In genomic region chr3:4497005-4497692, GRCh38 we compare ENCODE assay signal across 17 cellular contexts. TPM values are rescaled to one million over a fixed set of nuclear protein-coding genes. Genes with fewer than 3 reads are reported as not detected.
A peak's percentile ranks its signal among the peaks of the same experiment; 100 is the strongest.
DNase-seq lines count a peak whose midpoint lies in the region; ATAC-seq and TF ChIP-seq lines count a peak whose summit lies in the region.
"Had no signal": no experiment of that assay in that cellular context is flagged by ENCODE, and none has a peak within 500 bp of the region (broad histone marks: within the 10 kb centered on the region; RNA-seq: fewer than 3 reads in every experiment).

No MANE protein-coding gene starts in this region.

- no peak for TF ChIP-seq CTCF in CD4-positive, alpha-beta T cell (IDR thresholded peaks at IDR 0.05)
- TF ChIP-seq CTCF in BE2C (IDR thresholded peaks at IDR 0.05; ENCODE audit: low read depth, low read length): no peak

- H3K4me1 Mint-ChIP-seq in CD4-positive, alpha-beta T cell (ENCODE audit: low read depth): peaks cover 46% of the 10 kb centered on the region
- peaks cover 45 to 54% (median 53%) of the 10 kb centered on the region in 3 donors for H3K4me1 Mint-ChIP-seq in IgD-negative memory B cell
- peaks cover 26% of the 10 kb centered on the region for H3K4me1 Mint-ChIP-seq in activated naive CD8-positive, alpha-beta T cell treated with anti-CD3 and anti-CD28 coated beads, Interleukin-2, amount 10 ng/mL, durations not matched to agents 7 days and 5 days
- peaks cover 34 to 46% (median 41%) of the 10 kb centered on the region in 7 donors for H3K4me1 Mint-ChIP-seq in naive thymus-derived CD4-positive, alpha-beta T cell

- CTCF ChIA-PET in CD4-positive, alpha-beta T cell (lab: Charles Lee): no interaction called here
- CTCF ChIA-PET in naive thymus-derived CD4-positive, alpha-beta T cell (lab: Charles Lee): interaction anchor here (0.6 to 1.1 kb wide), 2 partner anchors 22 to 201 kb away, joined by 3 to 5 read pairs; no protein-coding TSS in a partner anchor

- no peaks in the 10 kb centered on the region for H3K9me3 ChIP-seq in CD4-positive, alpha-beta T cell (ENCODE audit: control insufficient read depth, low read length)
- H3K9me3 ChIP-seq in naive thymus-derived CD4-positive, alpha-beta T cell (ENCODE audit: control insufficient read depth in 2 of 3, low read length in 3 of 3): no peaks in the 10 kb centered on the region
- H3K9me3 ChIP-seq in BE2C: no peaks in the 10 kb centered on the region
- H3K9me3 ChIP-seq: SJSA1 had no signal

- peaks cover 37% of the 10 kb centered on the region for H3K36me3 Mint-ChIP-seq in CD4-positive, alpha-beta T cell (ENCODE audit: low read depth)
- peaks cover 7% of the 10 kb centered on the region for H3K36me3 Mint-ChIP-seq in IgD-negative memory B cell
- peaks cover 18% of the 10 kb centered on the region for H3K36me3 Mint-ChIP-seq in activated naive CD8-positive, alpha-beta T cell treated with anti-CD3 and anti-CD28 coated beads, Interleukin-2, amount 10 ng/mL, durations not matched to agents 7 days and 5 days
- H3K36me3 Mint-ChIP-seq in naive thymus-derived CD4-positive, alpha-beta T cell: peaks cover 0 to 16% (median 10%) of the 10 kb centered on the region in 5 donors

- peak overlapping the region; percentile 88 for H3K27ac Mint-ChIP-seq in CD4-positive, alpha-beta T cell
- peak overlapping the region in 1 of 3 donors; percentile 2 for H3K27ac Mint-ChIP-seq in IgD-negative memory B cell
- no peak overlapping the region for H3K27ac Mint-ChIP-seq in activated naive CD8-positive, alpha-beta T cell treated with anti-CD3 and anti-CD28 coated beads, Interleukin-2, amount 10 ng/mL, durations not matched to agents 7 days and 5 days
- H3K27ac Mint-ChIP-seq in naive thymus-derived CD4-positive, alpha-beta T cell: peak overlapping the region in 5 of 9 donors; percentile 40 to 90 (median 57)
- H3K27ac Mint-ChIP-seq: GM23338 had no signal

- POLR2A ChIA-PET in CD4-positive, alpha-beta T cell (lab: Charles Lee): interaction anchor here (6.0 kb wide), 1 partner anchor 20 kb away, joined by 127 read pairs; no protein-coding TSS in a partner anchor
- POLR2A ChIA-PET in activated naive CD8-positive, alpha-beta T cell treated with anti-CD3 and anti-CD28 coated beads, Interleukin-2, amount 10 ng/mL, durations not matched to agents 7 days and 5 days (lab: Charles Lee): no interaction called here
- POLR2A ChIA-PET in naive thymus-derived CD4-positive, alpha-beta T cell (lab: Charles Lee): interaction anchor here (5.0 kb wide), 1 partner anchor 8 kb away, joined by 96 read pairs; no protein-coding TSS in a partner anchor

- H3K9me3 Mint-ChIP-seq in CD4-positive, alpha-beta T cell: no peaks in the 10 kb centered on the region
- no peaks in the 10 kb centered on the region for H3K9me3 Mint-ChIP-seq in IgD-negative memory B cell
- H3K9me3 Mint-ChIP-seq in activated naive CD8-positive, alpha-beta T cell treated with anti-CD3 and anti-CD28 coated beads, Interleukin-2, amount 10 ng/mL, durations not matched to agents 7 days and 5 days: no peaks in the 10 kb centered on the region
- H3K9me3 Mint-ChIP-seq in naive thymus-derived CD4-positive, alpha-beta T cell: no peaks in the 10 kb centered on the region
- H3K9me3 Mint-ChIP-seq: GM23338 had no signal

- no peaks in the 10 kb centered on the region for H3K27me3 Mint-ChIP-seq in CD4-positive, alpha-beta T cell
- H3K27me3 Mint-ChIP-seq in IgD-negative memory B cell: no peaks in the 10 kb centered on the region
- peaks cover 3% of the 10 kb centered on the region for H3K27me3 Mint-ChIP-seq in activated naive CD8-positive, alpha-beta T cell treated with anti-CD3 and anti-CD28 coated beads, Interleukin-2, amount 10 ng/mL, durations not matched to agents 7 days and 5 days
- peaks cover 0 to 4% (median 0%) of the 10 kb centered on the region in 5 donors for H3K27me3 Mint-ChIP-seq in naive thymus-derived CD4-positive, alpha-beta T cell

- no peak overlapping the region for H3K4me3 ChIP-seq in naive thymus-derived CD4-positive, alpha-beta T cell (ENCODE audit: low read length)
- H3K4me3 ChIP-seq in BE2C (ENCODE audit: low read depth, low read length): no peak overlapping the region
- H3K4me3 ChIP-seq: GM23338, PC-9, SJSA1 had no signal

- ATAC-seq in CD4-positive, alpha-beta T cell (ENCODE audit: poor library complexity): no peak
- ATAC-seq in activated naive CD8-positive, alpha-beta T cell treated with anti-CD3 and anti-CD28 coated beads, Interleukin-2, amount 10 ng/mL, durations not matched to agents 7 days and 5 days (ENCODE audit: low read depth): no peak
- ATAC-seq in naive thymus-derived CD4-positive, alpha-beta T cell: no peak
- ATAC-seq in GM21447 (IDR thresholded peaks at IDR 0.05; ENCODE audit: unreplicated experiment): no peak
- ATAC-seq: GM23338, HCT116 had no signal

- peak overlapping the region; percentile 98 for H3K4me3 Mint-ChIP-seq in CD4-positive, alpha-beta T cell
- H3K4me3 Mint-ChIP-seq in IgD-negative memory B cell: peak overlapping the region; percentile 87 to 99 (median 98)
- peak overlapping the region; percentile 91 for H3K4me3 Mint-ChIP-seq in activated naive CD8-positive, alpha-beta T cell treated with anti-CD3 and anti-CD28 coated beads, Interleukin-2, amount 10 ng/mL, durations not matched to agents 7 days and 5 days
- peak overlapping the region in 3 of 10 donors; percentile 96 to 98 (median 96) for H3K4me3 Mint-ChIP-seq in naive thymus-derived CD4-positive, alpha-beta T cell
- H3K4me3 Mint-ChIP-seq: GM23338 had no signal

- intact Hi-C loops in CD4-positive, alpha-beta T cell (cut with DNase I, micrococcal nuclease): loop anchor here (10.0 kb wide), 5 partner anchors 88 to 1372 kb away; partner anchors contain the start of genes CRBN (in 1 of the 2) and TRNT1 (in 1 of the 2)
- intact Hi-C loops in naive thymus-derived CD4-positive, alpha-beta T cell (cut with micrococcal nuclease): loop anchor here (10.0 kb wide), 3 partner anchors 348 to 558 kb away; no protein-coding TSS in a partner anchor

- no peak overlapping the region for H3K27ac ChIP-seq in CD4-positive, alpha-beta T cell (ENCODE audit: low read depth, low read length)
- H3K27ac ChIP-seq in naive thymus-derived CD4-positive, alpha-beta T cell (ENCODE audit: low read depth, low read length): no peak overlapping the region
- H3K27ac ChIP-seq: PC-9, SJSA1 had no signal

- peaks cover 0 to 8% (median 0%) of the 10 kb centered on the region in 3 experiments for H3K36me3 ChIP-seq in naive thymus-derived CD4-positive, alpha-beta T cell (ENCODE audit: control insufficient read depth in 2 of 3, insufficient read depth in 3 of 3, low read length in 3 of 3)
- H3K36me3 ChIP-seq in BE2C: peaks cover 13% of the 10 kb centered on the region
- H3K36me3 ChIP-seq: SJSA1 had no signal

- peaks cover 10 to 14% of the 10 kb centered on the region in 2 donors for H3K4me1 ChIP-seq in naive thymus-derived CD4-positive, alpha-beta T cell (ENCODE audit: control insufficient read depth in 2 of 2, insufficient read depth in 2 of 2, low read length in 2 of 2)
- H3K4me1 ChIP-seq in BE2C: no peaks in the 10 kb centered on the region

- H3K27me3 ChIP-seq in CD4-positive, alpha-beta T cell (ENCODE audit: control insufficient read depth, insufficient read depth, low read length): no peaks in the 10 kb centered on the region
- no peaks in the 10 kb centered on the region for H3K27me3 ChIP-seq in naive thymus-derived CD4-positive, alpha-beta T cell (ENCODE audit: control insufficient read depth in 2 of 2, insufficient read depth in 2 of 2, low read length in 2 of 2)
- H3K27me3 ChIP-seq in BE2C: no peaks in the 10 kb centered on the region
- H3K27me3 ChIP-seq: SJSA1 had no signal

- no peak for DNase-seq in CD4-positive, alpha-beta T cell
- DNase-seq in activated naive CD8-positive, alpha-beta T cell treated with anti-CD3 and anti-CD28 coated beads, Interleukin-2, amount 10 ng/mL, durations not matched to agents 7 days and 5 days: no peak
- DNase-seq in naive thymus-derived CD4-positive, alpha-beta T cell: no peak
- DNase-seq in BE2C (no peak), T1000 (lab: John Stamatoyannopoulos, UW) (no peak)
- DNase-seq: DND-41, KG1, NCI-H1048, NCI-H146, NCI-H2081, NCI-H774, PC-9 had no signal

RNA-seq across cellular contexts. Expression of gene ITPR1, which starts 4.0 kb away (rescaled TPM):
- total RNA-seq in CD4-positive, alpha-beta T cell: 10 to 100 TPM; 57.6 to 59.9 TPM
- polyA plus RNA-seq in IgD-negative memory B cell: 38.3 TPM
- total RNA-seq in activated naive CD8-positive, alpha-beta T cell treated with anti-CD3 and anti-CD28 coated beads, Interleukin-2, amount 10 ng/mL, durations not matched to agents 7 days and 5 days: 10 to 100 TPM; 74.3 to 76.2 TPM
- 100 to 1,000 TPM in 1 of 5 experiments, 10 to 100 TPM in 4; 66.7 to 118 (median 90.7) TPM for total RNA-seq in naive thymus-derived CD4-positive, alpha-beta T cell
- polyA plus RNA-seq in naive thymus-derived CD4-positive, alpha-beta T cell: 10 to 100 TPM; 15.1 to 15.3 TPM
- 37.1 TPM for polyA plus RNA-seq in BE2C (2012; ENCODE audit: insufficient read depth, insufficient read length, low read depth)

RNA-seq across cellular contexts. Expression of gene SUMF1, which starts 30.1 kb away (rescaled TPM):
- 1 to 10 TPM; 7.0 to 8.1 TPM for total RNA-seq in CD4-positive, alpha-beta T cell
- 23.0 TPM for polyA plus RNA-seq in IgD-negative memory B cell
- 10 to 100 TPM in 1 of 2 experiments, 1 to 10 TPM in 1; 9.1 to 13.7 TPM for total RNA-seq in activated naive CD8-positive, alpha-beta T cell treated with anti-CD3 and anti-CD28 coated beads, Interleukin-2, amount 10 ng/mL, durations not matched to agents 7 days and 5 days
- total RNA-seq in naive thymus-derived CD4-positive, alpha-beta T cell: 10 to 100 TPM in 4 of 5 experiments, 1 to 10 TPM in 1; 9.2 to 20.0 (median 16.0) TPM
- 10 to 100 TPM; 28.6 to 31.0 TPM for polyA plus RNA-seq in naive thymus-derived CD4-positive, alpha-beta T cell
- 2.4 TPM for polyA plus RNA-seq in BE2C (2012; ENCODE audit: insufficient read depth, insufficient read length, low read depth)
